ENCODE assay signal across 25 cellular contexts in the genomic region with DNA sequence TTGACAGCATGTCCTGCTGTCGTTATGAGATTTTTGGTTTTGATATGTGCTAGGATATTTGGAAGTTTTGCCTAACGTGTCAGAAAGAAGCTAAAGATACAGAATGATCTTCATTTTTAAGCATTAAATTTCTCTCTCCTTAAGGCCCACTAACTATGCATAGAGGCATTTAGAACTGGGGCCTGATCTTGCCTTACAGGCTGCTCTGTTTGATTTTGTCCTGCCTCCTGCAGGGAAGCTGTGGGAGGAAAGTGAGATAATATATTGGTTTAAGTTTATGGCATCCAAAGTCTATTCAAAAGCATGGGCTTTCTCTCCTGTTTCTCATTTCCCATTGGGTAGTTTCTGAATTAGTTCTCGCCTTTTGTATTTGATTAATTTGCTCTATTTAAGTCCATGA.
DNase-seq lines count a peak whose midpoint lies in the region; ATAC-seq and TF ChIP-seq lines count a peak whose summit lies in the region.
"Had no signal": no experiment of that assay in that cellular context is flagged by ENCODE, and none has a peak within 500 bp of the region (broad histone marks: within the 10 kb centered on the region; RNA-seq: fewer than 3 reads in every experiment).

No MANE protein-coding gene starts in this region.

- H3K9me3 Mint-ChIP-seq in activated CD4-positive, alpha-beta T cell treated with anti-CD3 and anti-CD28 coated beads, Interleukin-2, amount 10 ng/mL, durations not matched to agents 24 days and 14 days: no peaks in the 10 kb centered on the region
- peaks cover 3% of the 10 kb centered on the region for H3K9me3 Mint-ChIP-seq in activated CD4-positive, alpha-beta T cell treated with anti-CD3 and anti-CD28 coated beads, Interleukin-2, amount 10 ng/mL, durations not matched to agents 7 days and 5 days
- H3K9me3 Mint-ChIP-seq in activated naive CD8-positive, alpha-beta T cell treated with anti-CD3 and anti-CD28 coated beads for 36 hours: no peaks in the 10 kb centered on the region
- H3K9me3 Mint-ChIP-seq in nephron: no peaks in the 10 kb centered on the region

- H3K4me1 Mint-ChIP-seq in activated CD4-positive, alpha-beta T cell treated with anti-CD3 and anti-CD28 coated beads, Interleukin-2, amount 10 ng/mL, durations not matched to agents 24 days and 14 days: no peaks in the 10 kb centered on the region
- H3K4me1 Mint-ChIP-seq in activated CD4-positive, alpha-beta T cell treated with anti-CD3 and anti-CD28 coated beads, Interleukin-2, amount 10 ng/mL, durations not matched to agents 7 days and 5 days: no peaks in the 10 kb centered on the region
- peaks cover 48% of the 10 kb centered on the region for H3K4me1 Mint-ChIP-seq in activated naive CD8-positive, alpha-beta T cell treated with anti-CD3 and anti-CD28 coated beads for 36 hours
- peaks cover 30% of the 10 kb centered on the region for H3K4me1 Mint-ChIP-seq in nephron
- H3K4me1 Mint-ChIP-seq: CD14-positive monocyte had no signal

- H3K27ac Mint-ChIP-seq in activated CD4-positive, alpha-beta T cell treated with anti-CD3 and anti-CD28 coated beads, Interleukin-2, amount 10 ng/mL, durations not matched to agents 24 days and 14 days: peak overlapping the region; percentile 29
- no peak overlapping the region for H3K27ac Mint-ChIP-seq in activated CD4-positive, alpha-beta T cell treated with anti-CD3 and anti-CD28 coated beads, Interleukin-2, amount 10 ng/mL, durations not matched to agents 7 days and 5 days
- H3K27ac Mint-ChIP-seq in activated naive CD8-positive, alpha-beta T cell treated with anti-CD3 and anti-CD28 coated beads for 36 hours: peak overlapping the region; percentile 84
- H3K27ac Mint-ChIP-seq in nephron: peak overlapping the region in 2 of 3 experiments; percentile 10 to 21
- H3K27ac Mint-ChIP-seq: CD14-positive monocyte, HFFc6, IgD-negative memory B cell had no signal

- no peak for DNase-seq in activated CD4-positive, alpha-beta T cell treated with anti-CD3 and anti-CD28 coated beads, Interleukin-2, amount 10 ng/mL, durations not matched to agents 24 days and 14 days
- no peak for DNase-seq in activated CD4-positive, alpha-beta T cell treated with anti-CD3 and anti-CD28 coated beads, Interleukin-2, amount 10 ng/mL, durations not matched to agents 7 days and 5 days
- DNase-seq in HuH-7 (ENCODE audit: low spot score) (peak; percentile 11), caudate nucleus (lab: John Stamatoyannopoulos, UW) (no peak), T-helper 9 cell (no peak)
- no peak for DNase-seq in activated naive CD8-positive, alpha-beta T cell treated with anti-CD3 and anti-CD28 coated beads for 36 hours
- DNase-seq: DMS79 treated with DMSO at 0.1 percent for 48 hours; HFFc6; Karpas-422; MG63; NCI-H1048; NCI-H1436; NCI-H2029 treated with DMSO at 0.1 percent for 48 hours; NCI-H2171 treated with DMSO at 0.1 percent for 48 hours; NCI-H446; NCI-H526 treated with DMSO at 0.1 percent for 48 hours; NK-92 treated with Interleukin-12 subunit alpha and Interleukin-12 subunit beta, amount 100 ng/mL, for 24 hours; OCI-M1; Right ventricle myocardium superior had no signal

- H3K27ac ChIP-seq in caudate nucleus (ENCODE audit: low read depth, low read length): no peak overlapping the region
- H3K27ac ChIP-seq: 22Rv1, HL-60 had no signal

- ATAC-seq in HG03378 (IDR thresholded peaks at IDR 0.05; ENCODE audit: unreplicated experiment): no peak

- peak overlapping the region; percentile 23 for H3K4me3 Mint-ChIP-seq in activated CD4-positive, alpha-beta T cell treated with anti-CD3 and anti-CD28 coated beads, Interleukin-2, amount 10 ng/mL, durations not matched to agents 24 days and 14 days
- no peak overlapping the region for H3K4me3 Mint-ChIP-seq in activated CD4-positive, alpha-beta T cell treated with anti-CD3 and anti-CD28 coated beads, Interleukin-2, amount 10 ng/mL, durations not matched to agents 7 days and 5 days
- no peak overlapping the region for H3K4me3 Mint-ChIP-seq in activated naive CD8-positive, alpha-beta T cell treated with anti-CD3 and anti-CD28 coated beads for 36 hours
- H3K4me3 Mint-ChIP-seq in nephron: no peak overlapping the region
- H3K4me3 Mint-ChIP-seq: CD14-positive monocyte, HFFc6, IgD-negative memory B cell had no signal

- no peaks in the 10 kb centered on the region for H3K27me3 Mint-ChIP-seq in activated CD4-positive, alpha-beta T cell treated with anti-CD3 and anti-CD28 coated beads, Interleukin-2, amount 10 ng/mL, durations not matched to agents 24 days and 14 days
- no peaks in the 10 kb centered on the region for H3K27me3 Mint-ChIP-seq in activated CD4-positive, alpha-beta T cell treated with anti-CD3 and anti-CD28 coated beads, Interleukin-2, amount 10 ng/mL, durations not matched to agents 7 days and 5 days
- no peaks in the 10 kb centered on the region for H3K27me3 Mint-ChIP-seq in activated naive CD8-positive, alpha-beta T cell treated with anti-CD3 and anti-CD28 coated beads for 36 hours
- no peaks in the 10 kb centered on the region for H3K27me3 Mint-ChIP-seq in nephron (ENCODE audit: low read depth)

- TF ChIP-seq CTCF in nephron (IDR thresholded peaks at IDR 0.05; ENCODE audit: unreplicated experiment in 3 of 3): no peak

- CTCF ChIA-PET in activated CD4-positive, alpha-beta T cell treated with anti-CD3 and anti-CD28 coated beads, Interleukin-2, amount 10 ng/mL, durations not matched to agents 7 days and 5 days (lab: Charles Lee): no interaction called here

- H3K36me3 Mint-ChIP-seq in activated CD4-positive, alpha-beta T cell treated with anti-CD3 and anti-CD28 coated beads, Interleukin-2, amount 10 ng/mL, durations not matched to agents 24 days and 14 days (ENCODE audit: low read depth): no peaks in the 10 kb centered on the region
- no peaks in the 10 kb centered on the region for H3K36me3 Mint-ChIP-seq in activated CD4-positive, alpha-beta T cell treated with anti-CD3 and anti-CD28 coated beads, Interleukin-2, amount 10 ng/mL, durations not matched to agents 7 days and 5 days (ENCODE audit: low read depth)
- no peaks in the 10 kb centered on the region for H3K36me3 Mint-ChIP-seq in activated naive CD8-positive, alpha-beta T cell treated with anti-CD3 and anti-CD28 coated beads for 36 hours
- no peaks in the 10 kb centered on the region for H3K36me3 Mint-ChIP-seq in nephron (ENCODE audit: low read depth)
- H3K36me3 Mint-ChIP-seq: CD14-positive monocyte, IgD-negative memory B cell had no signal

- POLR2A ChIA-PET in activated CD4-positive, alpha-beta T cell treated with anti-CD3 and anti-CD28 coated beads, Interleukin-2, amount 10 ng/mL, durations not matched to agents 7 days and 5 days (lab: Charles Lee): no interaction called here

- intact Hi-C loops in activated CD4-positive, alpha-beta T cell treated with anti-CD3 and anti-CD28 coated beads, Interleukin-2, amount 10 ng/mL, durations not matched to agents 24 days and 14 days (cut with micrococcal nuclease): loop anchor here (10.0 kb wide), 1 partner anchor 78 kb away; no protein-coding TSS in a partner anchor
